ENCODE assay signal across 13 cellular contexts in the genomic region with DNA sequence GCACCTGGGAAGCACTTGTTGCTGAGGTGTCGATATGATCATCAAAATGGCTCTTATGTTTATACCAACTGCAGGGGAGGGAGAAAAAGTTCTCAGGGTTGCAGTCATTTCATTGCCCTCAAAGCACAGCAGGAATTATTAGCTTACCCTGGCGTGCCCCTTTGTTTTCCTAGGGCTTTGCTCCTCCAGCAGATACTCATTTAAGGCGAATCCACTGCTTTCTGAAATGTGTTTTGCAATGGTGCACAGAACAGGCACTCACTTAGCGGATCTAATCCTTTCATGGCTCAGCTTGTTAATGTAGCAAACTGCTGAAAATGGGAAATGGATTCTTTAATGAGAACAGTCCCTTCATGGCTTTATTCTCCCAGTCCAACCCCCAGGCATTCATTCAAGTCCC.
DNase-seq lines count a peak whose midpoint lies in the region; ATAC-seq lines count a peak whose summit lies in the region.
"Had no signal": no experiment of that assay in that cellular context is flagged by ENCODE, and none has a peak within 500 bp of the region (broad histone marks: within the 10 kb centered on the region; RNA-seq: fewer than 3 reads in every experiment).

No MANE protein-coding gene starts in this region.

- H3K27ac Mint-ChIP-seq in effector memory CD8-positive, alpha-beta T cell = no peak overlapping the region

- no peaks in the 10 kb centered on the region for H3K36me3 Mint-ChIP-seq in effector memory CD8-positive, alpha-beta T cell (ENCODE audit: insufficient read depth)

- no peak overlapping the region for H3K27ac ChIP-seq in HUES64 (ENCODE audit: low read depth, low read length)
- H3K27ac ChIP-seq: BLaER1 treated with 17β-estradiol and CSF1 and Interleukin-3, amounts not matched to agents 10 nM and 100 nM; PC-9 had no signal

- no peak for ATAC-seq in effector memory CD8-positive, alpha-beta T cell (replicated peaks)
- ATAC-seq: K562 had no signal

- peak; percentile 50 for DNase-seq in NCI-H1092 treated with DMSO at 0.1 percent for 48 hours (lab: John Stamatoyannopoulos, UW)
- DNase-seq in NCI-H1092 (lab: John Stamatoyannopoulos, UW) = no peak
- peak; percentile 52 for DNase-seq in NCI-H345 (lab: John Stamatoyannopoulos, UW)
- DNase-seq in activated CD4-positive, alpha-beta T cell treated with anti-CD3 and anti-CD28 coated beads for 48 hours = no peak
- no peak for DNase-seq in effector memory CD8-positive, alpha-beta T cell
- no peak for DNase-seq in T1000 (lab: John Stamatoyannopoulos, UW)
- DNase-seq: 8988T, PC-9, T-helper 1 cell had no signal

- WGBS in HUES64 = 14% methylated on average over 4 of the region's 4 CpGs

- H3K4me3 ChIP-seq in HUES64 (ENCODE audit: low read length) (0 out of 2 replicates have a peak overlapping the region, but pooled peaks have one; percentile 1), iPS-15b (ENCODE audit: low read depth, low read length) (peak overlapping the region; percentile 14)
- H3K4me3 ChIP-seq: BLaER1 treated with 17β-estradiol and CSF1 and Interleukin-3, amounts not matched to agents 10 nM and 100 nM; K562; PC-9 had no signal

- H3K9me3 ChIP-seq in HUES64 (ENCODE audit: insufficient read depth, low read depth, low read length) = no peaks in the 10 kb centered on the region
- no peaks in the 10 kb centered on the region for H3K9me3 ChIP-seq in iPS-15b (ENCODE audit: control insufficient read depth, insufficient read depth, low read length)
- H3K9me3 ChIP-seq: BLaER1 treated with 17β-estradiol and CSF1 and Interleukin-3, amounts not matched to agents 10 nM and 100 nM had no signal

- no peaks in the 10 kb centered on the region for H3K9me3 Mint-ChIP-seq in effector memory CD8-positive, alpha-beta T cell

- H3K36me3 ChIP-seq in HUES64 (ENCODE audit: insufficient read depth, low read length) (no peaks in the 10 kb centered on the region), iPS-15b (ENCODE audit: control insufficient read depth, insufficient read depth, low read length) (no peaks in the 10 kb centered on the region)
- H3K36me3 ChIP-seq: BLaER1 treated with 17β-estradiol and CSF1 and Interleukin-3, amounts not matched to agents 10 nM and 100 nM had no signal

- H3K4me1 ChIP-seq in HUES64 (ENCODE audit: insufficient read depth, low read length) = peaks cover 41% of the 10 kb centered on the region
- H3K4me1 ChIP-seq in iPS-15b (ENCODE audit: control insufficient read depth, insufficient read depth, low read length) = peaks cover 44% of the 10 kb centered on the region
- H3K4me1 ChIP-seq: BLaER1 treated with 17β-estradiol and CSF1 and Interleukin-3, amounts not matched to agents 10 nM and 100 nM had no signal

- no peaks in the 10 kb centered on the region for H3K4me1 Mint-ChIP-seq in effector memory CD8-positive, alpha-beta T cell (ENCODE audit: low read depth in 2 of 2)

- H3K4me3 Mint-ChIP-seq in effector memory CD8-positive, alpha-beta T cell = no peak overlapping the region

- H3K27me3 ChIP-seq in HUES64 (ENCODE audit: insufficient read depth, low read length) (peaks cover 95% of the 10 kb centered on the region), iPS-15b (ENCODE audit: control insufficient read depth, insufficient read depth, low read length) (peaks cover 72% of the 10 kb centered on the region)
- H3K27me3 ChIP-seq: BLaER1 treated with 17β-estradiol and CSF1 and Interleukin-3, amounts not matched to agents 10 nM and 100 nM had no signal

- peaks cover 7 to 8% of the 10 kb centered on the region in 2 donors for H3K27me3 Mint-ChIP-seq in effector memory CD8-positive, alpha-beta T cell

- no peak overlapping the region for H3K9ac ChIP-seq in HUES64 (ENCODE audit: low read depth, low read length)
- H3K9ac ChIP-seq in iPS-15b (ENCODE audit: low read depth, low read length) = no peak overlapping the region
- H3K9ac ChIP-seq: BLaER1 treated with 17β-estradiol and CSF1 and Interleukin-3, amounts not matched to agents 10 nM and 100 nM had no signal

Comparison
In these comparisons a context has a peak if more than half of its experiments do, and no peak if none do; other contexts are left out.
1. DNase-seq: peak in NCI-H1092 treated with DMSO at 0.1 percent for 48 hours (single experiment) and NCI-H345 (single experiment); none in NCI-H1092 (single experiment), activated CD4-positive, alpha-beta T cell treated with anti-CD3 and anti-CD28 coated beads for 48 hours (single experiment), effector memory CD8-positive, alpha-beta T cell (0 of 3) and T1000 (single experiment).